8 cellular contexts compared by ENCODE assay signal in the genomic region with DNA sequence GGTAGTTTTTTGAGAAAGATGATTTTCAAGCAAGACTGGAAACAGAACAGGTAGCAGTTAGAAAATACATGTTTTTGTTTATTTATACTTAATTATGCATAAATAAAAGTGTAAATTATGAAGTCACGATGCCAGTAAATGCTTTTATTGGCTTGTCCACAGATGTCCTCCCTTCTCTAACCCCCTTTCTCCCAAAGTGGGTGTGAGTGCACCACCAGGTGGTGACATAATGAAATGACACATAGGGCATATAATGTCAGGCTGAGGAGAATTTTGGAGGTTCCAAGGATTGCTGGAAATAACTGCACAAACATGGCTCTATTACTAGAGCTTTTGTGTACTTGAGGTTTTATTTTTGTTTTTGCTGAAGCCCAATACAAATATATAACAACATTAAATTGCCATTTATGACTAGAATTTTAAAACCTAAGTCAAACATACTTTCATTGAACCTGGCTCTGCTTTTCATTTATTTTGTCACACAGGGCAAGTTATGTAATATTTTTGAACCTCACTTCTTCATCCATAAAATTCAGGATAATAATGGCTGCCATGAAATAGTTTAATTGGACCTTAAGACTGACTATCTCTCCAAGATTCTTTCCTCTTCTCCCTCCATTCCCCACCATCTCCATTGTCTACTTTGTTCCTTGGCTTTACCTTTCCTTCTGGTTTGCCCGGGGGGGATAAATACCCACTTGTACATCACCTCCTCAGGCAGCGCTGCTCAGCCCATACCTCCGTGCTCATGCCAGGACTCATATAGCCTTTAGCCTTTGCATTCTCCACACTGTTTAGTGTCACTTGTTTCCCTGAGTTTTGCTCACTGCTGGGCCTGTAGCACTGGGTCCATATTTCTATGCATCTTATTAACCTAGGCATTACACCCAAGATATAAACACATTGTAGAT.
DNase-seq lines count a peak whose midpoint lies in the region; ATAC-seq and TF ChIP-seq lines count a peak whose summit lies in the region.

No MANE protein-coding gene starts in this region.

- H3K4me3 ChIP-seq in GM06990 (replicated peaks; ENCODE audit: low read depth, low read length): no peak overlapping the region
- no peak overlapping the region for H3K4me3 ChIP-seq in NT2/D1 (ENCODE audit: insufficient read length, low read depth)

- no peaks in the 10 kb centered on the region for H3K27me3 ChIP-seq in GM06990 (replicated peaks; ENCODE audit: control insufficient read depth, insufficient read depth, low read length)
- no peaks in the 10 kb centered on the region for H3K27me3 ChIP-seq in NT2/D1 (ENCODE audit: insufficient read depth, insufficient read length)

- TF ChIP-seq CTCF in GM06990 (IDR thresholded peaks at IDR 0.05; ENCODE audit: insufficient read depth, low read length, poor library complexity, severe bottlenecking) (peak; percentile 73), neural crest cell (conservative IDR thresholded peaks at IDR 0.05) (peak; percentile 72)

- no peaks in the 10 kb centered on the region for H3K36me3 ChIP-seq in GM06990 (ENCODE audit: control insufficient read depth, insufficient read depth, low read length)
- no peaks in the 10 kb centered on the region for H3K36me3 ChIP-seq in NT2/D1 (ENCODE audit: insufficient read depth, insufficient read length, low read length)

- H3K9me3 ChIP-seq in NT2/D1 (ENCODE audit: insufficient read depth, low read length): no peaks in the 10 kb centered on the region; the same call in 1 of the 2 replicates

- H3K9me3 Mint-ChIP-seq in neural crest cell: peaks cover 2% of the 10 kb centered on the region

- DNase-seq in AG08396 (ENCODE audit: low spot score): peak; percentile 40
- DNase-seq in GM06990 (ENCODE audit: extremely low read depth, insufficient read length): no peak
- DNase-seq in NT2/D1 (ENCODE audit: low read depth, low spot score): peak; percentile 25
- DNase-seq in dermis microvascular lymphatic vessel endothelial cell (ENCODE audit: low read depth in 2 of 2): peak; percentile 44 to 69
- peak; percentile 45 for DNase-seq in neural crest cell (ENCODE audit: low read depth, low spot score)
- no peak for DNase-seq in activated CD4-positive, CD25-positive, alpha-beta regulatory T cell treated with anti-CD3 and anti-CD28 coated beads, Interleukin-2, amount 50 U/mL, for 72 hours
- no peak for DNase-seq in NCI-H526 treated with DMSO at 0.1 percent for 48 hours (lab: John Stamatoyannopoulos, UW)

- peaks cover 10% of the 10 kb centered on the region for H3K4me1 Mint-ChIP-seq in neural crest cell

- no peaks in the 10 kb centered on the region for H3K36me3 Mint-ChIP-seq in neural crest cell (ENCODE audit: low read depth)

- H3K4me3 Mint-ChIP-seq in neural crest cell: no peak overlapping the region

- peak; percentile 76 for ATAC-seq in HG02938 (IDR thresholded peaks at IDR 0.05; ENCODE audit: unreplicated experiment)

- no peaks in the 10 kb centered on the region for H3K4me1 ChIP-seq in NT2/D1 (ENCODE audit: insufficient read depth, insufficient read length)

- no peaks in the 10 kb centered on the region for H3K27me3 Mint-ChIP-seq in neural crest cell (ENCODE audit: low read depth)

- H3K9ac ChIP-seq in NT2/D1 (ENCODE audit: insufficient read length, low read depth): no peak overlapping the region

- no peak overlapping the region for H3K27ac Mint-ChIP-seq in neural crest cell (ENCODE audit: unreplicated experiment)

Comparison
In these comparisons a context has a peak if more than half of its experiments do, and no peak if none do; other contexts are left out.
1. DNase-seq: peak in AG08396 (single experiment), NT2/D1 (single experiment), dermis microvascular lymphatic vessel endothelial cell (2 of 2) and neural crest cell (single experiment); none in GM06990 (single experiment), activated CD4-positive, CD25-positive, alpha-beta regulatory T cell treated with anti-CD3 and anti-CD28 coated beads, Interleukin-2, amount 50 U/mL, for 72 hours (single experiment) and NCI-H526 treated with DMSO at 0.1 percent for 48 hours (single experiment).